Comparison of ENCODE assay signal across 8 cellular contexts in the genomic region with DNA sequence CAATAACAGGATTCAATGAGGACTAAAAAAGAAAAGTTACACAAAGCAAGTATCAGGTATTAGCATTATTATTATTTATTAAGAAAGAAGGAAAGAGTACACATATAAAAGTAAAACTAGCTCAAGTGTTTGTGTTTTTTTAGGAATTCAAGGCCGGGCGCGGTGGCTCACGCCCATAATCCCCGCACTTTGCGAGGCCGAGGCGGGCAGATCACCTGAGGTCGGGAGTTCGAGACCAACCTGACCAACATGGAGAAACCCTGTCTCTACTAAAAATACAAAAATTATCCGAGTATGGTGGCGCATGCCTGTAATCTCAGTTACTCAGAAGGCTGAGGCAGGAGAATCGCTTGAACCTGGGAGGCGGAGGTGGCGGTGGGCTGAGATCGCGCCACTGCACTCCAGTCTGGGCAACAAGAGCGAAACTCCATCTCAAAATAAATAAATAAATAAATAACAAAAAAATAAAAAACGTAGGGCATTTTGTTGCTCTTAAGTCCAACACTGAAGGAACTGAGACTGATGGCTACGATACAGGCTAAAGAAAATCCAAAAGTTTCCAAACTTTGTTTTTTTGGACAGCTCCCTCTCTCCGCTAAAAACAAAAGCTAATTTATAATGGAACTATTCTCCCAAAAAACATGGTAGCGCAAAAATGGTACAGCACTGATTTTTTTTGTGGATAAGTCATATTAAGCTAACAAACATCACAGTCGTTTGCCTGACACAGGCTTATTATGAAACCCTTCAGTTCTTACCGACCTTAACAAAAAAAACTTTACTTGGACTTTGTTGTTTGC. TPM values are rescaled to one million over a fixed set of nuclear protein-coding genes. Genes with fewer than 3 reads are reported as not detected.
A peak's percentile ranks its signal among the peaks of the same experiment; 100 is the strongest.
DNase-seq lines count a peak whose midpoint lies in the region; ATAC-seq, FAIRE-seq and TF ChIP-seq lines count a peak whose summit lies in the region.

No MANE protein-coding gene starts in this region.

- H3K27me3 Mint-ChIP-seq in CD4-positive, CD25-positive, alpha-beta regulatory T cell, result peaks cover 4% of the 10 kb centered on the region

- H3K9me2 ChIP-seq in MM.1S (replicated peaks; ENCODE audit: insufficient read depth, low read length), result no peaks in the 10 kb centered on the region

- H3K79me2 ChIP-seq in MM.1S (ENCODE audit: low read length), result peaks cover 63% of the 10 kb centered on the region
- peaks cover 7 to 80% of the 10 kb centered on the region in 2 experiments for H3K79me2 ChIP-seq in H1 (ENCODE audit: control insufficient read depth in 1 of 2, insufficient read depth in 2 of 2, low read length in 2 of 2)

- TF ChIP-seq RAD21 in H1 (IDR thresholded peaks at IDR 0.05 in 1 of 2, conservative IDR thresholded peaks at IDR 0.05 in 1 of 2; ENCODE audit: low read depth in 2 of 2, low read length in 2 of 2), result no peak

- FAIRE-seq in H1 (lab: Jason Lieb, UNC), result no peak

- H2BK15ac ChIP-seq in H1 (ENCODE audit: low read length), result no peak overlapping the region

- H3F3A ChIP-seq in MM.1S (ENCODE audit: insufficient read depth, low read length), result peaks cover 20% of the 10 kb centered on the region

- H3K27me3 ChIP-seq in CD4-positive, CD25-positive, alpha-beta regulatory T cell (ENCODE audit: control insufficient read depth, insufficient read depth, low read length), result no peaks in the 10 kb centered on the region
- H3K27me3 ChIP-seq in MM.1S (replicated peaks; ENCODE audit: insufficient read depth, low read length), result no peaks in the 10 kb centered on the region
- H3K27me3 ChIP-seq in H1 (replicated peaks in 1 of 4; ENCODE audit: control insufficient read depth in 3 of 4, extremely low read depth in 1 of 4, insufficient read depth in 3 of 4, low read length in 3 of 4), result no peaks in the 10 kb centered on the region
- no peaks in the 10 kb centered on the region for H3K27me3 ChIP-seq in neuron (ENCODE audit: insufficient read depth, low read length)
- H3K27me3 ChIP-seq in uterus, result no peaks in the 10 kb centered on the region

- no peak overlapping the region for H2AFZ ChIP-seq in MM.1S (ENCODE audit: low read length)
- H2AFZ ChIP-seq in H1 (ENCODE audit: low read length), result no peak overlapping the region
- no peak overlapping the region for H2AFZ ChIP-seq in neuron (ENCODE audit: low read depth, low read length)

- H2BK12ac ChIP-seq in H1 (ENCODE audit: low read depth, low read length), result no peak overlapping the region

- peaks cover 11% of the 10 kb centered on the region for H3K23me2 ChIP-seq in H1 (ENCODE audit: low read depth, low read length)

- peaks cover 7% of the 10 kb centered on the region for H3K36me3 ChIP-seq in CD4-positive, CD25-positive, alpha-beta regulatory T cell (ENCODE audit: control insufficient read depth, insufficient read depth, low read length)
- H3K36me3 ChIP-seq in MM.1S (replicated peaks; ENCODE audit: insufficient read depth, low read length) (no peaks in the 10 kb centered on the region), H1 (ENCODE audit: control insufficient read depth in 2 of 4, insufficient read depth in 4 of 4, low read length in 3 of 4) (peaks cover 0 to 2% (median under 1%) of the 10 kb centered on the region in 4 experiments; a peak in 1 of 8 replicates), neuron (ENCODE audit: insufficient read depth, low read length) (peaks cover 2% of the 10 kb centered on the region), uterus (no peaks in the 10 kb centered on the region)

- H3K9ac ChIP-seq in MM.1S (ENCODE audit: low read length) (peak overlapping the region; percentile 95; the same call in 1 of the 2 replicates), H1 (replicated peaks in 1 of 4; ENCODE audit: extremely low read depth in 1 of 4, low read depth in 3 of 4, low read length in 3 of 4) (no peak overlapping the region; a peak in 1 of 7 replicates)

- H3K4me3 Mint-ChIP-seq in CD4-positive, CD25-positive, alpha-beta regulatory T cell, result peak overlapping the region; percentile 98 to 100 (median 100)

- no peak overlapping the region for H3K23ac ChIP-seq in H1 (ENCODE audit: insufficient read length)

- H3K18ac ChIP-seq in H1 (ENCODE audit: extremely low read depth, low read length), result no peak overlapping the region

- H3K4me1 ChIP-seq in CD4-positive, CD25-positive, alpha-beta regulatory T cell (ENCODE audit: control insufficient read depth, insufficient read depth, low read length, poor library complexity, severe bottlenecking), result peaks cover 50% of the 10 kb centered on the region
- H3K4me1 ChIP-seq in MM.1S (ENCODE audit: low read length), result 0 out of 2 replicates have a peak, but pooled peaks cover 3% of the 10 kb centered on the region
- peaks cover 0 to 9% (median 4%) of the 10 kb centered on the region in 4 experiments; a peak in 3 of 7 replicates for H3K4me1 ChIP-seq in H1 (replicated peaks in 1 of 4; ENCODE audit: control insufficient read depth in 3 of 4, insufficient read depth in 4 of 4, low read length in 3 of 4)
- H3K4me1 ChIP-seq in neuron (ENCODE audit: insufficient read depth, low read length), result peaks cover 9% of the 10 kb centered on the region
- peaks cover 0 to 9% of the 10 kb centered on the region in 2 donors for H3K4me1 ChIP-seq in uterus

- no peaks in the 10 kb centered on the region for H3K36me3 Mint-ChIP-seq in CD4-positive, CD25-positive, alpha-beta regulatory T cell

- no peak overlapping the region for H3K56ac ChIP-seq in H1 (replicated peaks; ENCODE audit: insufficient read length, low read depth, low read length)

- no peaks in the 10 kb centered on the region for H3K9me3 ChIP-seq in CD4-positive, CD25-positive, alpha-beta regulatory T cell (ENCODE audit: control insufficient read depth in 2 of 2, low read length in 2 of 2)
- H3K9me3 ChIP-seq in MM.1S (replicated peaks; ENCODE audit: insufficient read depth, low read length) (no peaks in the 10 kb centered on the region), H1 (ENCODE audit: insufficient read depth in 2 of 2, low read depth in 1 of 2, low read length in 1 of 2) (no peaks in the 10 kb centered on the region), neuron (ENCODE audit: low read length) (no peaks in the 10 kb centered on the region), uterus (no peaks in the 10 kb centered on the region)

- POLR2A ChIA-PET in H1 (lab: Charles Lee; ENCODE audit: partially characterized antibody), result interaction anchor here (0.8 to 4.1 kb wide), 6 partner anchors 9 to 115 kb away, joined by 3 to 21 read pairs (median 8); no protein-coding TSS in a partner anchor

- H2BK5ac ChIP-seq in H1 (ENCODE audit: low read depth, low read length), result no peak overlapping the region

- peaks cover 37 to 65% (median 44%) of the 10 kb centered on the region in 4 donors for H3K4me1 Mint-ChIP-seq in CD4-positive, CD25-positive, alpha-beta regulatory T cell

- CTCF ChIA-PET in H1 (lab: Charles Lee; ENCODE audit: partially characterized antibody), result interaction anchor here (0.6 to 4.1 kb wide), 8 partner anchors 10 to 68 kb away, joined by 3 to 25 read pairs (median 4); no protein-coding TSS in a partner anchor

- TF ChIP-seq EP300 in H1 (IDR thresholded peaks at IDR 0.05; ENCODE audit: borderline replicate concordance in 1 of 2, low read depth in 2 of 2, low read length in 2 of 2), result no peak

- H3K79me1 ChIP-seq in H1 (ENCODE audit: low read depth, low read length), result no peaks in the 10 kb centered on the region; the same call in 1 of the 2 replicates

- intact Hi-C loops in uterus (cut with DNase I; ENCODE audit: low total_unique reads), result no loop called here

- peak overlapping the region; percentile 38 to 100 (median 99) for H3K27ac Mint-ChIP-seq in CD4-positive, CD25-positive, alpha-beta regulatory T cell

- no peak for ATAC-seq in CD4-positive, CD25-positive, alpha-beta regulatory T cell (ENCODE audit: low read depth in 2 of 2)

- H3K4ac ChIP-seq in H1 (replicated peaks; ENCODE audit: insufficient read length, low read depth, low read length), result no peak overlapping the region

- DNase-seq in CD4-positive, CD25-positive, alpha-beta regulatory T cell, result no peak
- DNase-seq in MM.1S (no peak), H1 (ENCODE audit: low read depth in 1 of 2, low spot score in 2 of 2) (no peak), NCI-H1436 treated with DMSO at 0.1 percent for 48 hours (lab: John Stamatoyannopoulos, UW) (no peak), NCI-H1092 (lab: John Stamatoyannopoulos, UW) (no peak), NCI-H2029 treated with DMSO at 0.1 percent for 48 hours (lab: John Stamatoyannopoulos, UW) (no peak), uterus (no peak)

- H4K20me1 ChIP-seq in MM.1S (ENCODE audit: insufficient read depth, low read length), result 0 out of 2 replicates have a peak, but pooled peaks cover 6% of the 10 kb centered on the region
- peaks cover 0 to 7% of the 10 kb centered on the region in 2 experiments for H4K20me1 ChIP-seq in H1 (replicated peaks in 1 of 2; ENCODE audit: control insufficient read depth in 1 of 2, insufficient read depth in 2 of 2, low read length in 2 of 2)

- no peak overlapping the region for H3K14ac ChIP-seq in H1 (ENCODE audit: insufficient read length)

- peak overlapping the region; percentile 82 for H3K4me2 ChIP-seq in MM.1S (ENCODE audit: low read depth, low read length)
- peak overlapping the region; percentile 94 to 98; a peak in 3 of 4 replicates for H3K4me2 ChIP-seq in H1 (ENCODE audit: insufficient read depth in 1 of 2, low read depth in 2 of 2, low read length in 2 of 2)

- H3K27ac ChIP-seq in CD4-positive, CD25-positive, alpha-beta regulatory T cell (ENCODE audit: insufficient read depth, low read length, poor library complexity, severe bottlenecking), result peak overlapping the region; percentile 98
- H3K27ac ChIP-seq in MM.1S (ENCODE audit: low read length), result no peak overlapping the region
- no peak overlapping the region for H3K27ac ChIP-seq in H1 (ENCODE audit: low read depth, low read length)
- H3K27ac ChIP-seq in uterus, result no peak overlapping the region

- no peak overlapping the region for H4K8ac ChIP-seq in H1 (ENCODE audit: extremely low read depth, insufficient read depth, low read length)

- TF ChIP-seq CTCF in MM.1S (IDR thresholded peaks at IDR 0.05; ENCODE audit: low read length) (no peak), H1 (IDR thresholded peaks at IDR 0.05; ENCODE audit: control extremely low read depth in 1 of 3, insufficient read depth in 1 of 3, low read depth in 1 of 3, low read length in 3 of 3) (no peak), uterus (IDR thresholded peaks at IDR 0.05) (no peak)

- no peak overlapping the region for H2AK5ac ChIP-seq in H1 (ENCODE audit: low read depth, low read length)

- 86% methylated on average over 24 of the region's 24 CpGs; no CpG with 5 or more reads in 1 of the 2 experiments for WGBS in H1 (ENCODE audit: extremely low coverage in 1 of 2, insufficient coverage in 1 of 2, insufficient read length in 1 of 2, insufficient replicate concordance in 2 of 2, low coverage in 1 of 2, low lambda C conversion rate in 2 of 2, missing lambda C conversion rate in 1 of 2), 2 experiments

- peak overlapping the region; percentile 96 for H3K4me3 ChIP-seq in CD4-positive, CD25-positive, alpha-beta regulatory T cell (ENCODE audit: low read depth, low read length)
- peak overlapping the region; percentile 99 for H3K4me3 ChIP-seq in MM.1S (ENCODE audit: low read length)
- H3K4me3 ChIP-seq in H1 (ENCODE audit: extremely low read depth in 1 of 4, insufficient read depth in 2 of 4, low read depth in 3 of 4, low read length in 4 of 4), result peak overlapping the region in 3 of 4 experiments; percentile 67 to 98 (median 98); a peak in 5 of 8 replicates
- H3K4me3 ChIP-seq in neuron (ENCODE audit: low read length), result peak overlapping the region; percentile 87
- H3K4me3 ChIP-seq in uterus, result peak overlapping the region in 1 of 2 donors; percentile 92

- no peak overlapping the region for H2BK120ac ChIP-seq in H1 (replicated peaks; ENCODE audit: low read depth, low read length)

- peaks cover 0 to 2% (median 0%) of the 10 kb centered on the region in 7 donors for H3K9me3 Mint-ChIP-seq in CD4-positive, CD25-positive, alpha-beta regulatory T cell

- TF ChIP-seq POLR2A in H1 (IDR thresholded peaks at IDR 0.05; ENCODE audit: control extremely low read depth in 1 of 2, low read depth in 2 of 2, low read length in 2 of 2) (no peak), uterus (IDR thresholded peaks at IDR 0.05) (no peak)

- H4K91ac ChIP-seq in H1 (replicated peaks; ENCODE audit: insufficient read length, low read length), result no peak overlapping the region

- no peak overlapping the region for H4K5ac ChIP-seq in H1 (ENCODE audit: insufficient read length, low read depth, low read length)

- H2BK20ac ChIP-seq in H1 (ENCODE audit: low read length), result no peak overlapping the region

RNA-seq across cellular contexts. Expression of a gene that starts 1.7 kb away (rescaled TPM):
- 45.4 TPM for total RNA-seq in CD4-positive, CD25-positive, alpha-beta regulatory T cell
- polyA plus RNA-seq in CD4-positive, CD25-positive, alpha-beta regulatory T cell, result 10 to 100 TPM; 15.5 to 22.9 (median 20.7) TPM
- 43.6 and 49.9 TPM in 2 replicates for total RNA-seq in H1 (2021; fragmentation: NEBNext Ultra II Directional; extraction: Animal tissue kit (Norgen Biotek cat#: 25700))
- 28.9 and 56.5 TPM in 2 replicates for polyA plus RNA-seq in H1 (2011; rRNA removed)
- 50.4 TPM for polyA plus RNA-seq in H1 (2011; cell fraction: cytosol; rRNA removed)
- 56.8 TPM for polyA plus RNA-seq in H1 (2011; cell fraction: nucleus; rRNA removed)
- polyA plus RNA-seq in H1 (2012, experiment 1 of 2), result 20.5 to 36.5 TPM (median 21.0 TPM) in 4 replicates
- polyA plus RNA-seq in H1 (2012, experiment 2 of 2), result 2.3 TPM
- polyA plus RNA-seq in H1 (2013, experiment 1 of 2), result 24.7 TPM
- 26.8 TPM for polyA plus RNA-seq in H1 (2013, experiment 2 of 2)
- 134 and 197 TPM in 2 replicates for polyA minus RNA-seq in H1 (2011; rRNA and poly(A)+ RNA removed)
- polyA minus RNA-seq in H1 (2011; cell fraction: cytosol; rRNA and poly(A)+ RNA removed), result 31.2 TPM
- 71.4 TPM for polyA minus RNA-seq in H1 (2011; cell fraction: nucleus; rRNA and poly(A)+ RNA removed)
- 10 to 100 TPM; 29.1 to 98.5 (median 53.0) TPM for total RNA-seq in uterus
